ENCODE assay signal across 1 cellular context in genomic region chr9:99905833-99906402, GRCh38.
TF ChIP-seq lines count a peak whose summit lies in the region.

No MANE protein-coding gene starts in this region.

TF ChIP-seq in HepG2, 621 proteins besides CTCF, POLR2A, EP300 and RAD21 (continued from another document):
- TF ChIP-seq KIAA2018 (CRISPR knock-in tag; IDR thresholded peaks at IDR 0.05; ENCODE audit: borderline replicate concordance) = no peak
- no peak for TF ChIP-seq POGZ (CRISPR knock-in tag; IDR thresholded peaks at IDR 0.05)
- peak in 1 of 2 experiments; percentile 20; a peak in 2 of 4 replicates for TF ChIP-seq MAFK (conservative IDR thresholded peaks at IDR 0.05 in 1 of 2, IDR thresholded peaks at IDR 0.05 in 1 of 2; ENCODE audit: low read length in 2 of 2)
- peak; percentile 2; the same call in 1 of the 2 replicates for TF ChIP-seq ZNF446 (CRISPR knock-in tag; IDR thresholded peaks at IDR 0.05)
- TF ChIP-seq ZNF564 (CRISPR knock-in tag; IDR thresholded peaks at IDR 0.05) = 0 out of 2 replicates have a peak, but pooled peaks have one; percentile 0
- TF ChIP-seq MAX (IDR thresholded peaks at IDR 0.05) = peak; percentile 60; the same call in 1 of the 2 replicates
- 0 out of 2 replicates have a peak, but pooled peaks have one; percentile 4 for TF ChIP-seq ZNF703 (CRISPR knock-in tag; IDR thresholded peaks at IDR 0.05; ENCODE audit: borderline replicate concordance)
- 0 out of 2 replicates have a peak, but pooled peaks have one; percentile 14 for TF ChIP-seq MAFF (IDR thresholded peaks at IDR 0.05; ENCODE audit: low read depth, low read length)
- no peak for TF ChIP-seq EED (CRISPR knock-in tag; IDR thresholded peaks at IDR 0.05)
TF ChIP-seq in HepG2: peak in this region for 7.
